8 cellular contexts compared by ENCODE assay signal in genomic region chr22:22111267-22111751, GRCh38.
A peak's percentile ranks its signal among the peaks of the same experiment; 100 is the strongest.
DNase-seq lines count a peak whose midpoint lies in the region; ATAC-seq and TF ChIP-seq lines count a peak whose summit lies in the region.

No MANE protein-coding gene starts in this region.

- no CpG with 5 or more reads among the region's 4 CpGs for WGBS in neuronal stem cell (ENCODE audit: extremely low coverage in 2 of 2, insufficient read length in 2 of 2, insufficient replicate concordance in 1 of 2), 2 donors

- H3K18ac ChIP-seq in neuronal stem cell (ENCODE audit: low read length) = peak overlapping the region; percentile 76

- H2AFZ ChIP-seq in neuronal stem cell (ENCODE audit: low read length) = peak overlapping the region; percentile 27

- H3K79me1 ChIP-seq in neuronal stem cell (ENCODE audit: low read depth, low read length) = no peaks in the 10 kb centered on the region

- no peak overlapping the region for H3K27ac ChIP-seq in neuronal stem cell (replicated peaks; ENCODE audit: low read length)

- no peak overlapping the region for H3K4me3 ChIP-seq in AG04449 (ENCODE audit: low read depth, low read length)
- no peak overlapping the region for H3K4me3 ChIP-seq in neuronal stem cell (ENCODE audit: low read length in 2 of 2)

- intact Hi-C loops in activated CD4-positive, alpha-beta memory T cell treated with anti-CD3 and anti-CD28 coated beads for 36 hours (cut with micrococcal nuclease) = no loop called here

- peak overlapping the region; percentile 86 for H3K23ac ChIP-seq in neuronal stem cell (ENCODE audit: low read depth, low read length, poor library complexity)

- no peak overlapping the region for H2BK5ac ChIP-seq in neuronal stem cell (ENCODE audit: low read length)

- H3K36me3 ChIP-seq in neuronal stem cell (replicated peaks in 1 of 2; ENCODE audit: control insufficient read depth in 2 of 2, insufficient read depth in 2 of 2, low read length in 2 of 2) = no peaks in the 10 kb centered on the region

- H3K27me3 ChIP-seq in neuronal stem cell (ENCODE audit: control insufficient read depth in 3 of 3, insufficient read depth in 3 of 3, low read depth in 1 of 3, low read length in 3 of 3) = peaks cover 0 to 5% (median 3%) of the 10 kb centered on the region in 3 experiments

- no peak overlapping the region for H3K4me2 ChIP-seq in neuronal stem cell (ENCODE audit: insufficient read depth, low read length, poor library complexity, severe bottlenecking)

- H3K27me3 Mint-ChIP-seq in activated CD4-positive, alpha-beta memory T cell treated with anti-CD3 and anti-CD28 coated beads for 36 hours = peaks cover 2% of the 10 kb centered on the region

- H2BK15ac ChIP-seq in neuronal stem cell (ENCODE audit: low read length) = peak overlapping the region; percentile 12

- no peaks in the 10 kb centered on the region for H3K4me1 ChIP-seq in neuronal stem cell (ENCODE audit: control insufficient read depth in 2 of 2, insufficient read depth in 1 of 2, low read depth in 1 of 2, low read length in 2 of 2)

- no peaks in the 10 kb centered on the region for H3K9me3 ChIP-seq in neuronal stem cell (replicated peaks in 1 of 2; ENCODE audit: control insufficient read depth in 2 of 2, insufficient read depth in 1 of 2, low read depth in 1 of 2, low read length in 2 of 2)

- peak; percentile 17 for DNase-seq in AG04449 (ENCODE audit: low read depth, low spot score)
- peak; percentile 83 for DNase-seq in activated CD4-positive, alpha-beta memory T cell treated with anti-CD3 and anti-CD28 coated beads for 36 hours
- DNase-seq in neuronal stem cell (ENCODE audit: low spot score) = no peak
- DNase-seq in DMS 273 treated with DMSO at 0.1 percent for 48 hours (lab: John Stamatoyannopoulos, UW) = no peak
- no peak for DNase-seq in NCI-H446 (lab: John Stamatoyannopoulos, UW)
- no peak for DNase-seq in NCI-H510A treated with DMSO at 0.1 percent for 48 hours (lab: John Stamatoyannopoulos, UW)

- no peak overlapping the region for H2AK5ac ChIP-seq in neuronal stem cell (ENCODE audit: low read depth, low read length)

- H3K14ac ChIP-seq in neuronal stem cell (ENCODE audit: low read length) = peak overlapping the region; percentile 9

- no peak overlapping the region for H3K27ac Mint-ChIP-seq in activated CD4-positive, alpha-beta memory T cell treated with anti-CD3 and anti-CD28 coated beads for 36 hours

- H3K4me3 Mint-ChIP-seq in activated CD4-positive, alpha-beta memory T cell treated with anti-CD3 and anti-CD28 coated beads for 36 hours = no peak overlapping the region

- H3K4me1 Mint-ChIP-seq in activated CD4-positive, alpha-beta memory T cell treated with anti-CD3 and anti-CD28 coated beads for 36 hours (ENCODE audit: low read depth) = peaks cover 15% of the 10 kb centered on the region

- POLR2A ChIA-PET in AG04449 (lab: Yijun Ruan, JAX) = no interaction called here
- POLR2A ChIA-PET in activated CD4-positive, alpha-beta memory T cell treated with anti-CD3 and anti-CD28 coated beads for 36 hours (lab: Charles Lee) = no interaction called here

- ATAC-seq in GM18909 (IDR thresholded peaks at IDR 0.05; ENCODE audit: poor library complexity, unreplicated experiment) = peak; percentile 56
- ATAC-seq in HG03064 (IDR thresholded peaks at IDR 0.05; ENCODE audit: low read depth, unreplicated experiment) = peak; percentile 62

- H2BK120ac ChIP-seq in neuronal stem cell (ENCODE audit: low read depth, low read length) = no peak overlapping the region

- CTCF ChIA-PET in AG04449 (lab: Yijun Ruan, JAX) = interaction anchor here (0.6 to 2.2 kb wide), 11 partner anchors 8 to 353 kb away, joined by 3 to 9 read pairs (median 3); no protein-coding TSS in a partner anchor
- CTCF ChIA-PET in activated CD4-positive, alpha-beta memory T cell treated with anti-CD3 and anti-CD28 coated beads for 36 hours (lab: Charles Lee) = interaction anchor here (0.6 to 1.7 kb wide), 7 partner anchors 9 to 159 kb away, joined by 3 to 5 read pairs (median 4); partner anchors contain the start of gene PPM1F

- no peak overlapping the region for H4K8ac ChIP-seq in neuronal stem cell (ENCODE audit: low read depth, low read length)

- H4K91ac ChIP-seq in neuronal stem cell (ENCODE audit: low read depth, low read length, poor library complexity) = no peak overlapping the region

- H3K36me3 Mint-ChIP-seq in activated CD4-positive, alpha-beta memory T cell treated with anti-CD3 and anti-CD28 coated beads for 36 hours = no peaks in the 10 kb centered on the region

- H2BK12ac ChIP-seq in neuronal stem cell (ENCODE audit: low read length) = no peak overlapping the region

- no peak for TF ChIP-seq CTCF in AG04449 (IDR thresholded peaks at IDR 0.05; ENCODE audit: insufficient read depth, low read length, missing control alignments)

- H3K9me3 Mint-ChIP-seq in activated CD4-positive, alpha-beta memory T cell treated with anti-CD3 and anti-CD28 coated beads for 36 hours = no peaks in the 10 kb centered on the region

- no peak overlapping the region for H3K4ac ChIP-seq in neuronal stem cell (ENCODE audit: low read length)

- H3K9ac ChIP-seq in neuronal stem cell (ENCODE audit: low read depth, low read length, poor library complexity) = no peak overlapping the region

Comparison
In these comparisons a context has a peak if more than half of its experiments do, and no peak if none do; other contexts are left out.
1. DNase-seq: peak in AG04449 (single experiment) and activated CD4-positive, alpha-beta memory T cell treated with anti-CD3 and anti-CD28 coated beads for 36 hours (single experiment); none in neuronal stem cell (single experiment), DMS 273 treated with DMSO at 0.1 percent for 48 hours (single experiment), NCI-H446 (0 of 2) and NCI-H510A treated with DMSO at 0.1 percent for 48 hours (single experiment).